ENCODE assay signal across 8 cellular contexts in genomic region chr10:100987685-100988049, GRCh38. TPM values are rescaled to one million over a fixed set of nuclear protein-coding genes. Genes with fewer than 3 reads are reported as not detected.
DNase-seq lines count a peak whose midpoint lies in the region; ATAC-seq and TF ChIP-seq lines count a peak whose summit lies in the region.

No MANE protein-coding gene starts in this region.

- intact Hi-C loops in heart left ventricle (cut with DNase I), result loop anchor here in 2 of 10 donors (5.0 kb wide), 2 partner anchors 40 to 45 kb away; partner anchors contain the start of genes PDZD7 (in 1 of the 2) and SFXN3 (in 1 of the 2)
- intact Hi-C loops in left cardiac atrium (cut with DNase I), result no loop called here
- intact Hi-C loops in ascending aorta (cut with DNase I), result no loop called here
- intact Hi-C loops in aorta (cut with DNase I), result no loop called here

- H3K4me1 Mint-ChIP-seq in memory B cell, result peaks cover 22% of the 10 kb centered on the region

- peak overlapping the region; percentile 97 for H3K4me3 Mint-ChIP-seq in memory B cell

- no peaks in the 10 kb centered on the region for H3K9me3 ChIP-seq in heart left ventricle
- H3K9me3 ChIP-seq in ascending aorta, result no peaks in the 10 kb centered on the region
- no peaks in the 10 kb centered on the region for H3K9me3 ChIP-seq in aorta (ENCODE audit: control insufficient read depth, low read length)

- no peaks in the 10 kb centered on the region for H3K9me3 Mint-ChIP-seq in memory B cell

- 1 to 2% (median 2%) methylated on average over 15 of the region's 15 CpGs for WGBS in heart left ventricle, 4 donors
- 1% methylated on average over 15 of the region's 15 CpGs for WGBS in aorta, 2 donors

- H3K27ac Mint-ChIP-seq in memory B cell, result peak overlapping the region; percentile 90

- H3K27ac ChIP-seq in heart left ventricle, result peak overlapping the region in 11 of 12 donors; percentile 77 to 89 (median 83)
- H3K27ac ChIP-seq in ascending aorta, result peak overlapping the region; percentile 64
- H3K27ac ChIP-seq in aorta (ENCODE audit: low read depth in 1 of 2, low read length in 2 of 2), result no peak overlapping the region

- DNase-seq in heart left ventricle, result no peak
- DNase-seq in left cardiac atrium, result no peak
- DNase-seq in ascending aorta (ENCODE audit: low spot score in 2 of 2), result no peak
- DNase-seq in memory B cell (ENCODE audit: low spot score in 2 of 2), result no peak
- DNase-seq in aorta, result no peak
- DNase-seq in GM20000 (ENCODE audit: low spot score), result no peak
- DNase-seq in NCI-H524 (lab: John Stamatoyannopoulos, UW), result no peak

- TF ChIP-seq POLR2A in heart left ventricle (IDR thresholded peaks at IDR 0.05), result no peak

- peaks cover 0 to 31% (median 23%) of the 10 kb centered on the region in 12 donors for H3K4me1 ChIP-seq in heart left ventricle
- peaks cover 9 to 16% of the 10 kb centered on the region in 2 donors for H3K4me1 ChIP-seq in ascending aorta
- peaks cover 0 to 8% of the 10 kb centered on the region in 2 donors for H3K4me1 ChIP-seq in aorta (ENCODE audit: control insufficient read depth in 1 of 2, insufficient read depth in 2 of 2, low read length in 2 of 2)

- ATAC-seq in heart left ventricle (no peak), left cardiac atrium (no peak), memory B cell (ENCODE audit: low read depth) (no peak), aorta (ENCODE audit: low FRiP score) (no peak), HG03196 (IDR thresholded peaks at IDR 0.05; ENCODE audit: unreplicated experiment) (no peak)

- H3K4me3 ChIP-seq in heart left ventricle (peak overlapping the region; percentile 69 to 97 (median 87)), ascending aorta (peak overlapping the region; percentile 84 to 90), aorta (ENCODE audit: low read length in 2 of 2) (peak overlapping the region; percentile 52 to 66)

- H3K27me3 ChIP-seq in heart left ventricle (no peaks in the 10 kb centered on the region), ascending aorta (no peaks in the 10 kb centered on the region), aorta (ENCODE audit: control insufficient read depth in 1 of 2, insufficient read depth in 2 of 2, low read length in 1 of 2) (no peaks in the 10 kb centered on the region)

- H3K27me3 Mint-ChIP-seq in memory B cell, result no peaks in the 10 kb centered on the region

- H3K36me3 Mint-ChIP-seq in memory B cell, result peaks cover 24% of the 10 kb centered on the region

- TF ChIP-seq CTCF in heart left ventricle (IDR thresholded peaks at IDR 0.05) (no peak), ascending aorta (IDR thresholded peaks at IDR 0.05) (no peak), GM20000 (IDR thresholded peaks at IDR 0.05; ENCODE audit: extremely low read depth, missing control alignments) (no peak)

- peaks cover 0 to 56% (median 38%) of the 10 kb centered on the region in 9 donors for H3K36me3 ChIP-seq in heart left ventricle
- peaks cover 18 to 30% of the 10 kb centered on the region in 2 donors for H3K36me3 ChIP-seq in ascending aorta
- H3K36me3 ChIP-seq in aorta (ENCODE audit: control insufficient read depth in 1 of 2, insufficient read depth in 2 of 2, low read length in 1 of 2), result no peaks in the 10 kb centered on the region

RNA-seq across cellular contexts. Expression of gene TWNK, which starts 0.3 kb away (rescaled TPM):
- total RNA-seq in heart left ventricle (1 to 10 TPM; 4.7 to 7.6 (median 5.8) TPM), left cardiac atrium (1 to 10 TPM; 4.8 to 6.5 TPM), ascending aorta (11.5 TPM), aorta (1 to 10 TPM; 4.6 to 5.7 TPM)
- polyA plus RNA-seq in heart left ventricle (1 to 10 TPM; 4.8 to 9.5 TPM), aorta (1 to 10 TPM; 3.0 to 4.5 TPM)

RNA-seq across cellular contexts. Expression of gene MRPL43, which starts 0.4 kb away (rescaled TPM):
- total RNA-seq in heart left ventricle (100 to 1,000 TPM in 1 of 9 donors, 10 to 100 TPM in 8; 44.8 to 108 (median 55.9) TPM), left cardiac atrium (10 to 100 TPM; 47.3 to 52.0 TPM), ascending aorta (54.5 TPM), aorta (10 to 100 TPM; 38.9 to 59.8 TPM)
- polyA plus RNA-seq in heart left ventricle (100 to 1,000 TPM in 1 of 2 donors, 10 to 100 TPM in 1; 82.2 to 113 TPM), aorta (100 to 1,000 TPM in 1 of 2 donors, 10 to 100 TPM in 1; 69.4 to 104 TPM)

RNA-seq across cellular contexts. Expression of gene LZTS2, which starts 11.9 kb away (rescaled TPM):
- total RNA-seq in heart left ventricle (10 to 100 TPM; 33.7 to 93.0 (median 40.6) TPM), left cardiac atrium (10 to 100 TPM; 43.9 to 47.7 TPM), ascending aorta (169 TPM), aorta (10 to 100 TPM; 94.0 to 95.3 TPM)
- polyA plus RNA-seq in heart left ventricle (10 to 100 TPM; 45.5 to 61.9 TPM), aorta (100 to 1,000 TPM in 1 of 2 donors, 10 to 100 TPM in 1; 38.3 to 108 TPM)

RNA-seq across cellular contexts. Expression of gene SEMA4G, which starts 18.4 kb away (rescaled TPM):
- total RNA-seq in heart left ventricle (1 to 10 TPM in 5 of 9 donors, under 1 TPM in 4; 0.53 to 1.8 (median 1.1) TPM), left cardiac atrium (1 to 10 TPM; 2.4 to 2.7 TPM), ascending aorta (2.1 TPM), aorta (1 to 10 TPM; 1.5 to 4.2 TPM)
- polyA plus RNA-seq in heart left ventricle (under 1 TPM; 0.22 to 0.88 TPM), aorta (1 to 10 TPM; 2.1 to 7.5 TPM)

RNA-seq across cellular contexts. Expression of gene PDZD7, which starts 43.3 kb away (rescaled TPM):
- total RNA-seq in heart left ventricle (under 1 TPM in 8 of 9 donors, not detected in 1; 0.09 to 0.97 (median 0.35) TPM), left cardiac atrium (under 1 TPM; 0.44 to 0.50 TPM), ascending aorta (0.53 TPM), aorta (1 to 10 TPM; 1.1 to 1.6 TPM)
- polyA plus RNA-seq in heart left ventricle (under 1 TPM; 0.15 to 0.27 TPM), aorta (1 to 10 TPM in 1 of 2 donors, under 1 TPM in 1; 0.97 to 3.9 TPM)

Comparison
In these comparisons a context has a peak if more than half of its experiments do, and no peak if none do; other contexts are left out.
1. H3K27ac ChIP-seq: peak in heart left ventricle (11 of 12) and ascending aorta (2 of 2); none in aorta (0 of 2).
2. Peak in every context shown above with its lines, with median percentiles within 50 percentile points of each other: H3K4me3 ChIP-seq.